8 cellular contexts compared by ENCODE assay signal in the genomic region with DNA sequence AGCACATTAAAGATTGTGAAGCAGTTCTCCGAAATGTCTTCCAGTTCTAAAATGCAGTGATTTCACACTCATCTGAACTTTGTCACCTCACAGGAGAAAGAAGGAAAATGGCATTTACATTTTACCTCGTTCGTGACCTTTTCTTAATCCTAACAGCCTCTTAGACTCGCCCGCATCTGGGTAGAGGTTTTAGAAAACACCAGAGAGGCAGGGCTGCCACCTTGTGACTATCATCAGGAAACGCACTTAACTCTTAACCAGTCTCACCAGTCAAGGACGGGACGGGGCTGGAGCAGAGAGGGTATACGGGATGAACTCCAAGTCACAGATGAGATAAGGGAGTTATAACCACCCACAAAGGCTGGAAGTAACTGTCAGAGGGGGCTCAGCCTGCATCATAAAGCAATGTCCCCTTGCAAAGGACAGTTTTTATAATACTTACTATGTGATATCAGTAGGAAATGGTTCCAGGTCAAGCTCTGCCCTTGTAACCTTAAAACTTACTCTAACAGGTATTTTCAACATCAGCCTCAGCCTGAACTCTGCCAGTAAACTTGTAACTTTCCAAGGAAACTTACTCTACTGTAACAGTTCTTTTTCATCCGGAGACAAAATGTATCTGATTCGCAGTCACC. TPM values are rescaled to one million over a fixed set of nuclear protein-coding genes. Genes with fewer than 3 reads are reported as not detected.
A peak's percentile ranks its signal among the peaks of the same experiment; 100 is the strongest.
DNase-seq lines count a peak whose midpoint lies in the region; ATAC-seq and TF ChIP-seq lines count a peak whose summit lies in the region.

No MANE protein-coding gene starts in this region.

- H3K36me3 Mint-ChIP-seq in CD14-positive monocyte, result no peaks in the 10 kb centered on the region
- H3K36me3 Mint-ChIP-seq in HFFc6 (ENCODE audit: low read depth), result no peaks in the 10 kb centered on the region

- no peaks in the 10 kb centered on the region for H3K27me3 ChIP-seq in uterus

- H3K9me3 Mint-ChIP-seq in CD14-positive monocyte, result peaks cover 0 to 2% (median 0%) of the 10 kb centered on the region in 7 donors
- no peaks in the 10 kb centered on the region for H3K9me3 Mint-ChIP-seq in HFFc6

- peak overlapping the region in 1 of 7 donors; percentile 33 for H3K27ac Mint-ChIP-seq in CD14-positive monocyte
- no peak overlapping the region for H3K27ac Mint-ChIP-seq in HFFc6

- H3K9me3 ChIP-seq in uterus, result no peaks in the 10 kb centered on the region

- TF ChIP-seq POLR2A in uterus (IDR thresholded peaks at IDR 0.05), result no peak

- H3K4me3 Mint-ChIP-seq in CD14-positive monocyte, result no peak overlapping the region
- no peak overlapping the region for H3K4me3 Mint-ChIP-seq in HFFc6

- H3K4me1 ChIP-seq in uterus, result no peaks in the 10 kb centered on the region

- H3K4me3 ChIP-seq in uterus, result no peak overlapping the region

- no peak overlapping the region for H3K27ac ChIP-seq in uterus

- intact Hi-C loops in CD14-positive monocyte (cut with micrococcal nuclease), result loop anchor here in 1 of 2 donors (5.0 kb wide), 1 partner anchor 39 kb away; a partner anchor contains a TSS
- intact Hi-C loops in uterus (cut with DNase I; ENCODE audit: low total_unique reads), result no loop called here

- DNase-seq in CD14-positive monocyte (ENCODE audit: low spot score), result no peak
- DNase-seq in HFFc6, result peak; percentile 49
- DNase-seq in NCI-H774 (lab: John Stamatoyannopoulos, UW), result peak; percentile 74
- peak; percentile 3 for DNase-seq in activated CD8-positive, alpha-beta memory T cell treated with anti-CD3 and anti-CD28 coated beads, Interleukin-2, amount 50 U/mL, for 1 hour (ENCODE audit: extremely low read depth)
- DNase-seq in fibroblast of gingiva (ENCODE audit: low read depth), result peak; percentile 41
- DNase-seq in pons (ENCODE audit: low spot score), result peak; percentile 37
- DNase-seq in uterus, result no peak

- H3K36me3 ChIP-seq in uterus, result no peaks in the 10 kb centered on the region

- H3K27me3 Mint-ChIP-seq in CD14-positive monocyte (ENCODE audit: low read depth in 3 of 3) (peaks cover 6 to 13% (median 13%) of the 10 kb centered on the region in 3 donors), HFFc6 (ENCODE audit: insufficient read depth) (peaks cover 42% of the 10 kb centered on the region)

- TF ChIP-seq CTCF in CD14-positive monocyte (IDR thresholded peaks at IDR 0.05) (peak; percentile 62), HFFc6 (IDR thresholded peaks at IDR 0.05) (peak; percentile 72), uterus (IDR thresholded peaks at IDR 0.05) (peak in 1 of 4 experiments; percentile 23)

- H3K4me1 Mint-ChIP-seq in CD14-positive monocyte, result peaks cover 49% of the 10 kb centered on the region
- no peaks in the 10 kb centered on the region for H3K4me1 Mint-ChIP-seq in HFFc6 (ENCODE audit: low read depth)

- no peak for ATAC-seq in GM21381 (IDR thresholded peaks at IDR 0.05; ENCODE audit: unreplicated experiment)

RNA-seq across cellular contexts. Expression of a gene that starts 8.6 kb away (rescaled TPM):
- under 1 TPM in 1 of 2 donors, not detected in 1; 0.07 TPM for polyA plus RNA-seq in CD14-positive monocyte
- total RNA-seq in HFFc6 (2021; fragmentation: NEBNext Ultra II Directional; extraction: Animal tissue kit (Norgen Biotek cat#: 25700)), result not detected
- total RNA-seq in uterus, result under 1 TPM in 1 of 4 donors, not detected in 3; 0.41 TPM

RNA-seq across cellular contexts. Expression of a gene that starts 38.3 kb away (rescaled TPM):
- not detected for polyA plus RNA-seq in CD14-positive monocyte
- total RNA-seq in HFFc6 (2021; fragmentation: NEBNext Ultra II Directional; extraction: Animal tissue kit (Norgen Biotek cat#: 25700)), result under 1 TPM in 1 of 6 experiments, not detected in 5; 0.31 TPM
- total RNA-seq in uterus, result under 1 TPM in 2 of 4 donors, not detected in 2; 0.29 to 0.51 TPM

RNA-seq across cellular contexts. Expression of a gene that starts 49.7 kb away (rescaled TPM):
- polyA plus RNA-seq in CD14-positive monocyte, result 10 to 100 TPM in 1 of 2 donors, 1 to 10 TPM in 1; 5.9 to 11.8 TPM
- total RNA-seq in HFFc6 (2021; fragmentation: NEBNext Ultra II Directional; extraction: Animal tissue kit (Norgen Biotek cat#: 25700)), result not detected
- not detected for total RNA-seq in uterus

RNA-seq across cellular contexts. Expression of a gene that starts 58.6 kb away (rescaled TPM):
- polyA plus RNA-seq in CD14-positive monocyte, result not detected
- not detected for total RNA-seq in HFFc6 (2021; fragmentation: NEBNext Ultra II Directional; extraction: Animal tissue kit (Norgen Biotek cat#: 25700))
- 1 to 10 TPM in 1 of 4 donors, under 1 TPM in 2, not detected in 1; 0.49 to 1.8 (median 0.51) TPM for total RNA-seq in uterus

Comparison
In these comparisons a context has a peak if more than half of its experiments do, and no peak if none do; other contexts are left out.
1. DNase-seq: peak in HFFc6 (single experiment), NCI-H774 (single experiment), activated CD8-positive, alpha-beta memory T cell treated with anti-CD3 and anti-CD28 coated beads, Interleukin-2, amount 50 U/mL, for 1 hour (single experiment), fibroblast of gingiva (single experiment) and pons (single experiment); none in CD14-positive monocyte (single experiment) and uterus (0 of 2).